14 cellular contexts compared by ENCODE assay signal in the genomic region with DNA sequence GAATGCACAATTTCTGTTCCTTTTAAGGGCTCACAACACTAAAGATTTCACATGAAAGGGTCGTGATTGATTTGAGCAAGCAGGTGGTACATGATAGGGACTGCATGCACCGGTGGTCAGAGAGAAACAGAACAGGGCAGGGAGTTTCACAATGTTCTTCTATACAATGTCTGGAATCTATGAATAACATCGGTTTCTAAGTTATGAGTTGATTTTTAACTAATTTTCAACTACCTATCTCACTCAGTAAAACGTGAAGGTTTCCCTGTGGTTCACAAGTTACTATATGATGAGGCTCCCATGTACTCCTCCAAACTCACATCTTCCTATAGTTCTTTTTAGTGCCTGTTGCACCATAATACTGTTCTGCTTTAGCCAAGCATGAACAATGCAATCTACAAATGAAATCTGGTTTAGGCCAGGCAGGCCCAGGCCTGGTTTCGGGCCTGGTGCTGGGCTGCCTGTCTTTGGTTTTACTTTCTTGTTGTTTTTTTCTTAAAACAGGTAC. TPM values are rescaled to one million over a fixed set of nuclear protein-coding genes. Genes with fewer than 3 reads are reported as not detected.
DNase-seq lines count a peak whose midpoint lies in the region; ATAC-seq and FAIRE-seq lines count a peak whose summit lies in the region.
"Not testable (repeated sequence)": the region's sequence is repeated elsewhere in the genome, so short reads cannot be mapped to it uniquely, and the experiment has no call there.
"Had no signal": no experiment of that assay in that cellular context is flagged by ENCODE, and none has a peak within 500 bp of the region (broad histone marks: within the 10 kb centered on the region; RNA-seq: fewer than 3 reads in every experiment).

No MANE protein-coding gene starts in this region.

- H3K36me3 Mint-ChIP-seq in activated naive CD4-positive, alpha-beta T cell treated with anti-CD3 and anti-CD28 coated beads, Interleukin-2, amount 50 U/mL, for 72 hours: not testable (repeated sequence)

- H3K27ac Mint-ChIP-seq in activated naive CD4-positive, alpha-beta T cell treated with anti-CD3 and anti-CD28 coated beads, Interleukin-2, amount 50 U/mL, for 72 hours: not testable (repeated sequence)

- FAIRE-seq in urothelium cell line (lab: Jason Lieb, UNC): peak; percentile 59

- not testable (repeated sequence) for DNase-seq in activated naive CD4-positive, alpha-beta T cell treated with anti-CD3 and anti-CD28 coated beads, Interleukin-2, amount 50 U/mL, for 72 hours (ENCODE audit: low spot score in 2 of 2); urothelium cell line (ENCODE audit: low spot score)

- peaks cover 0 to 10% of the 10 kb centered on the region in 2 donors for H3K9me3 Mint-ChIP-seq in activated naive CD4-positive, alpha-beta T cell treated with anti-CD3 and anti-CD28 coated beads, Interleukin-2, amount 50 U/mL, for 72 hours

- peak; percentile 59 for ATAC-seq in GM18508 (IDR thresholded peaks at IDR 0.05; ENCODE audit: insufficient read depth, unreplicated experiment)
- ATAC-seq in GM19324 (IDR thresholded peaks at IDR 0.05; ENCODE audit: low FRiP score, unreplicated experiment): peak; percentile 60
- peak; percentile 73 for ATAC-seq in GM21515 (IDR thresholded peaks at IDR 0.05; ENCODE audit: unreplicated experiment)
- peak; percentile 46 for ATAC-seq in HG02763 (IDR thresholded peaks at IDR 0.05; ENCODE audit: unreplicated experiment)
- ATAC-seq in HG03095 (IDR thresholded peaks at IDR 0.05; ENCODE audit: unreplicated experiment): peak; percentile 58
- peak; percentile 57 for ATAC-seq in HG03469 (IDR thresholded peaks at IDR 0.05; ENCODE audit: unreplicated experiment)
- ATAC-seq in activated naive CD4-positive, alpha-beta T cell treated with anti-CD3 and anti-CD28 coated beads, Interleukin-2, amount 50 U/mL, for 72 hours: peak; percentile 61 to 72

RNA-seq across cellular contexts. Expression of a gene that starts 19.8 kb away (rescaled TPM):
- 1 to 10 TPM; 3.0 to 7.6 TPM for total RNA-seq in activated naive CD4-positive, alpha-beta T cell treated with anti-CD3 and anti-CD28 coated beads, Interleukin-2, amount 50 U/mL, for 72 hours
- total RNA-seq: cardiac septum, gastrocnemius medialis, GM23338, mesenteric fat pad, neural crest cell, prostate gland had no signal

RNA-seq across cellular contexts. Expression of a gene that starts 43.6 kb away (rescaled TPM):
- 100 to 1,000 TPM; 182 to 270 TPM for total RNA-seq in activated naive CD4-positive, alpha-beta T cell treated with anti-CD3 and anti-CD28 coated beads, Interleukin-2, amount 50 U/mL, for 72 hours

RNA-seq across cellular contexts. Expression of a gene that starts 47.6 kb away (rescaled TPM):
- 10 to 100 TPM; 72.7 to 91.1 TPM for total RNA-seq in activated naive CD4-positive, alpha-beta T cell treated with anti-CD3 and anti-CD28 coated beads, Interleukin-2, amount 50 U/mL, for 72 hours
- total RNA-seq: GM23338, neural crest cell had no signal
